Comparison of ENCODE assay signal across 27 cellular contexts in genomic region chr11:2498750-2499149, GRCh38. TPM values are rescaled to one million over a fixed set of nuclear protein-coding genes. Genes with fewer than 3 reads are reported as not detected.
DNase-seq lines count a peak whose midpoint lies in the region; ATAC-seq, FAIRE-seq and TF ChIP-seq lines count a peak whose summit lies in the region.
"Had no signal": no experiment of that assay in that cellular context is flagged by ENCODE, and none has a peak within 500 bp of the region (broad histone marks: within the 10 kb centered on the region; RNA-seq: fewer than 3 reads in every experiment).

No MANE protein-coding gene starts in this region.

- H3K36me3 Mint-ChIP-seq in activated CD8-positive, alpha-beta memory T cell treated with anti-CD3 and anti-CD28 coated beads, Interleukin-2, amount 10 ng/mL, durations not matched to agents 7 days and 5 days, result peaks cover 18% of the 10 kb centered on the region
- H3K36me3 Mint-ChIP-seq in natural killer cell treated with Interleukin-12 subunit alpha and Interleukin-12 subunit beta and Interleukin-15 and Interleukin-18, amount 100 ng/mL, for 72 hours, result peaks cover 54% of the 10 kb centered on the region
- peaks cover 36% of the 10 kb centered on the region for H3K36me3 Mint-ChIP-seq in natural killer cell

- no peak for FAIRE-seq in small intestine (lab: Jason Lieb, UNC)
- FAIRE-seq: A549, D721Med, GM12878, GM19239 had no signal

- 36 to 78% (median 61%) methylated on average over 7 of the region's 7 CpGs for WGBS in small intestine, 3 donors

- no peak overlapping the region for H3K27ac Mint-ChIP-seq in activated CD8-positive, alpha-beta memory T cell treated with anti-CD3 and anti-CD28 coated beads, Interleukin-2, amount 10 ng/mL, durations not matched to agents 7 days and 5 days
- H3K27ac Mint-ChIP-seq in natural killer cell treated with Interleukin-12 subunit alpha and Interleukin-12 subunit beta and Interleukin-15 and Interleukin-18, amount 100 ng/mL, for 72 hours, result no peak overlapping the region
- no peak overlapping the region for H3K27ac Mint-ChIP-seq in natural killer cell
- H3K27ac Mint-ChIP-seq: CD14-positive monocyte; CD4-positive, alpha-beta T cell; CD8-positive, alpha-beta memory T cell; GM23338; H9 had no signal

- DNase-seq in activated CD8-positive, alpha-beta memory T cell treated with anti-CD3 and anti-CD28 coated beads, Interleukin-2, amount 50 U/mL, for 48 hours, result peak; percentile 22
- no peak for DNase-seq in activated CD8-positive, alpha-beta memory T cell treated with anti-CD3 and anti-CD28 coated beads, Interleukin-2, amount 10 ng/mL, durations not matched to agents 7 days and 5 days
- DNase-seq in natural killer cell treated with Interleukin-12 subunit alpha and Interleukin-12 subunit beta and Interleukin-15 and Interleukin-18, amount 100 ng/mL, for 72 hours (ENCODE audit: low spot score), result peak; percentile 23
- DNase-seq in natural killer cell (no peak), small intestine (peak; percentile 20), NCI-H510A treated with DMSO at 0.1 percent for 48 hours (lab: John Stamatoyannopoulos, UW) (no peak)
- DNase-seq: 8988T; ACHN; AML-193; BE2C; CD4-positive, alpha-beta T cell; CD8-positive, alpha-beta memory T cell; DMS 273 treated with DMSO at 0.1 percent for 48 hours; DMS79; EL; GDM1; H9 had no signal

- H3K4me3 ChIP-seq in small intestine (ENCODE audit: low read depth in 1 of 2, low read length in 2 of 2), result no peak overlapping the region
- H3K4me3 ChIP-seq: A549; BLaER1 treated with 17β-estradiol and CSF1 and Interleukin-3, amounts not matched to agents 10 nM and 100 nM; GM12878; GM23338 had no signal

- no peaks in the 10 kb centered on the region for H3K4me1 Mint-ChIP-seq in activated CD8-positive, alpha-beta memory T cell treated with anti-CD3 and anti-CD28 coated beads, Interleukin-2, amount 10 ng/mL, durations not matched to agents 7 days and 5 days
- H3K4me1 Mint-ChIP-seq in natural killer cell treated with Interleukin-12 subunit alpha and Interleukin-12 subunit beta and Interleukin-15 and Interleukin-18, amount 100 ng/mL, for 72 hours (ENCODE audit: low read depth in 2 of 2), result no peaks in the 10 kb centered on the region
- no peaks in the 10 kb centered on the region for H3K4me1 Mint-ChIP-seq in natural killer cell
- H3K4me1 Mint-ChIP-seq: CD8-positive, alpha-beta memory T cell had no signal

- intact Hi-C loops in natural killer cell (cut with micrococcal nuclease), result no loop called here

- H3K4me1 ChIP-seq in small intestine (ENCODE audit: control insufficient read depth in 2 of 2, insufficient read depth in 1 of 2, low read depth in 1 of 2, low read length in 1 of 2), result no peaks in the 10 kb centered on the region
- H3K4me1 ChIP-seq: A549, BE2C had no signal

- no peak overlapping the region for H3K27ac ChIP-seq in small intestine (ENCODE audit: low read depth in 1 of 2, low read length in 1 of 2)
- H3K27ac ChIP-seq: A549; BLaER1 treated with 17β-estradiol and CSF1 and Interleukin-3, amounts not matched to agents 10 nM and 100 nM had no signal

- no peaks in the 10 kb centered on the region for H3K9me3 ChIP-seq in small intestine (ENCODE audit: control insufficient read depth, low read depth)
- H3K9me3 ChIP-seq: BE2C had no signal

- H3K36me3 ChIP-seq in small intestine (ENCODE audit: control insufficient read depth in 2 of 2, insufficient read depth in 2 of 2, low read length in 2 of 2), result no peaks in the 10 kb centered on the region
- H3K36me3 ChIP-seq: BE2C had no signal

- no peak for TF ChIP-seq CTCF in natural killer cell (IDR thresholded peaks at IDR 0.05)

- H3K27me3 ChIP-seq in small intestine (ENCODE audit: control insufficient read depth in 2 of 2, insufficient read depth in 2 of 2, low read length in 2 of 2), result no peaks in the 10 kb centered on the region
- H3K27me3 ChIP-seq: BE2C; BLaER1 treated with 17β-estradiol and CSF1 and Interleukin-3, amounts not matched to agents 10 nM and 100 nM had no signal

- no peak for ATAC-seq in activated CD8-positive, alpha-beta memory T cell treated with anti-CD3 and anti-CD28 coated beads, Interleukin-2, amount 10 ng/mL, durations not matched to agents 7 days and 5 days
- ATAC-seq in natural killer cell treated with Interleukin-12 subunit alpha and Interleukin-12 subunit beta and Interleukin-15 and Interleukin-18, amount 100 ng/mL, for 72 hours, result no peak
- ATAC-seq in natural killer cell, result no peak
- no peak for ATAC-seq in HG02885 (IDR thresholded peaks at IDR 0.05; ENCODE audit: poor library complexity, unreplicated experiment)
- ATAC-seq: A549, GM12878, GM23338, HCT116 had no signal

- H3K4me3 Mint-ChIP-seq in activated CD8-positive, alpha-beta memory T cell treated with anti-CD3 and anti-CD28 coated beads, Interleukin-2, amount 10 ng/mL, durations not matched to agents 7 days and 5 days, result no peak overlapping the region
- H3K4me3 Mint-ChIP-seq in natural killer cell treated with Interleukin-12 subunit alpha and Interleukin-12 subunit beta and Interleukin-15 and Interleukin-18, amount 100 ng/mL, for 72 hours, result no peak overlapping the region
- H3K4me3 Mint-ChIP-seq in natural killer cell, result no peak overlapping the region
- H3K4me3 Mint-ChIP-seq: CD14-positive monocyte; CD4-positive, alpha-beta T cell; CD8-positive, alpha-beta memory T cell; GM23338; H9 had no signal

- H3K27me3 Mint-ChIP-seq in activated CD8-positive, alpha-beta memory T cell treated with anti-CD3 and anti-CD28 coated beads, Interleukin-2, amount 10 ng/mL, durations not matched to agents 7 days and 5 days, result peaks cover 43% of the 10 kb centered on the region
- peaks cover 55 to 77% of the 10 kb centered on the region in 2 donors for H3K27me3 Mint-ChIP-seq in natural killer cell treated with Interleukin-12 subunit alpha and Interleukin-12 subunit beta and Interleukin-15 and Interleukin-18, amount 100 ng/mL, for 72 hours
- peaks cover 36 to 83% of the 10 kb centered on the region in 2 donors for H3K27me3 Mint-ChIP-seq in natural killer cell (ENCODE audit: low read depth in 2 of 2)
- H3K27me3 Mint-ChIP-seq: CD4-positive, alpha-beta T cell had no signal

- H3K9me3 Mint-ChIP-seq in activated CD8-positive, alpha-beta memory T cell treated with anti-CD3 and anti-CD28 coated beads, Interleukin-2, amount 10 ng/mL, durations not matched to agents 7 days and 5 days (ENCODE audit: low read depth), result peaks cover 32% of the 10 kb centered on the region
- H3K9me3 Mint-ChIP-seq in natural killer cell treated with Interleukin-12 subunit alpha and Interleukin-12 subunit beta and Interleukin-15 and Interleukin-18, amount 100 ng/mL, for 72 hours, result peaks cover 19% of the 10 kb centered on the region
- peaks cover 5 to 10% of the 10 kb centered on the region in 2 donors for H3K9me3 Mint-ChIP-seq in natural killer cell

- CTCF ChIA-PET in activated CD8-positive, alpha-beta memory T cell treated with anti-CD3 and anti-CD28 coated beads, Interleukin-2, amount 10 ng/mL, durations not matched to agents 7 days and 5 days (lab: Charles Lee), result no interaction called here

RNA-seq across cellular contexts. Expression of gene KCNQ1, which starts 53.9 kb away (rescaled TPM):
- 1 to 10 TPM; 4.3 to 9.2 TPM for total RNA-seq in activated CD8-positive, alpha-beta memory T cell treated with anti-CD3 and anti-CD28 coated beads, Interleukin-2, amount 10 ng/mL, durations not matched to agents 7 days and 5 days
- 1 to 10 TPM in 1 of 2 donors, under 1 TPM in 1; 0.19 to 1.4 TPM for total RNA-seq in natural killer cell treated with Interleukin-12 subunit alpha and Interleukin-12 subunit beta and Interleukin-15 and Interleukin-18, amount 100 ng/mL, for 72 hours
- 1 to 10 TPM; 1.9 to 7.8 (median 3.3) TPM for total RNA-seq in natural killer cell
- polyA plus RNA-seq in small intestine, result 10 to 100 TPM; 18.4 to 54.4 (median 21.5) TPM

RNA-seq across cellular contexts. Expression of gene TRPM5, which starts 54.4 kb away (rescaled TPM):
- total RNA-seq in activated CD8-positive, alpha-beta memory T cell treated with anti-CD3 and anti-CD28 coated beads, Interleukin-2, amount 10 ng/mL, durations not matched to agents 7 days and 5 days, result not detected
- total RNA-seq in natural killer cell treated with Interleukin-12 subunit alpha and Interleukin-12 subunit beta and Interleukin-15 and Interleukin-18, amount 100 ng/mL, for 72 hours, result not detected
- not detected for total RNA-seq in natural killer cell
- 1 to 10 TPM; 2.6 to 10.0 (median 3.1) TPM for polyA plus RNA-seq in small intestine
- total RNA-seq: CD8-positive, alpha-beta memory T cell; GM12878; GM23338; H4 had no signal
- polyA plus RNA-seq: A549; CD14-positive monocyte; CD8-positive, alpha-beta memory T cell; GM12878; GM23338 had no signal

Comparison
In these comparisons a context has a peak if more than half of its experiments do, and no peak if none do; other contexts are left out.
1. DNase-seq: peak in activated CD8-positive, alpha-beta memory T cell treated with anti-CD3 and anti-CD28 coated beads, Interleukin-2, amount 50 U/mL, for 48 hours (single experiment), natural killer cell treated with Interleukin-12 subunit alpha and Interleukin-12 subunit beta and Interleukin-15 and Interleukin-18, amount 100 ng/mL, for 72 hours (single experiment) and small intestine (single experiment); none in activated CD8-positive, alpha-beta memory T cell treated with anti-CD3 and anti-CD28 coated beads, Interleukin-2, amount 10 ng/mL, durations not matched to agents 7 days and 5 days (single experiment), natural killer cell (single experiment) and NCI-H510A treated with DMSO at 0.1 percent for 48 hours (single experiment).